ENCODE assay signal across 21 cellular contexts in the genomic region with DNA sequence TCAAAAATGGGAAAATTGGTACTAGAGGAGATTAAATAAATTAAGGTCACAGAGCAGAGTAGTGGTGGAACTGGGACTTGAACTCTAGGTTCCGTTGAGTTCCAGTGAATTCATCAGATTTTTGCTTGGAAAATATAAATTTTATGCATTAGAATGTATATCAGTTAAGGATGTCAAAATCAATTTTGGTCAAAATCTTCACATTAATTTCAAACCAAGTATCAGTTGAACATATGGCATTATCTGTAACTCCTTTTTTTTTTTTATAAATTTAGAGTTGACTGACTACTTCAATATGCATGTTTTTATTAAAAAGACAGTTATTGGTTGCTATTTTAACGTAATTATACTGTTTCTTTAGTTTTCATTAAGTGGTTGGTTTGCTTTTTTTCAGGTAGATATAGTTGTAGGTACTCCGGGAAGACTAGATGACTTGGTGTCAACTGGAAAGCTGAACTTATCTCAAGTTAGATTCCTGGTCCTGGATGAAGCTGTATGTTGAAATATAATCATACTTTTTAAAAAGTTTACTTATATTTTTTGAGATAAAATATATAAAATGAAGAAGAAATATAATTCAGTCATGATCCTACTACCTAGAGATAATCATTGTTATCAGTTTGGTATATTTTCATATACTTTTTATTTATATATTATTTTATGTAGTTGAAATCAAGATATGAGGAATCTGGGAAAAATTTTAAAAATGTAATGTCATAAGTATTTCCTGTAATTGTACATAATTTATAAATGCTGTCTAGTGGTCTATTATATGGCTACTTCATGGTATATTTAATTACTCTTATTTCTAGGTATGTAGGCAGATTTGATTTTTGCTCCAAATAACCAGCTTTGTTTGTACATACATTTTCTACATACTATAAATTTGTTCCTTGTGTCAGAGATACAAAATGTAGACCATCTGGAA. TPM values are rescaled to one million over a fixed set of nuclear protein-coding genes. Genes with fewer than 3 reads are reported as not detected.
DNase-seq lines count a peak whose midpoint lies in the region; ATAC-seq, FAIRE-seq and TF ChIP-seq lines count a peak whose summit lies in the region.
"Had no signal": no experiment of that assay in that cellular context is flagged by ENCODE, and none has a peak within 500 bp of the region (broad histone marks: within the 10 kb centered on the region; RNA-seq: fewer than 3 reads in every experiment).

No MANE protein-coding gene starts in this region.

- H3K27ac ChIP-seq in pancreas (no peak overlapping the region), thyroid gland (no peak overlapping the region)
- H3K27ac ChIP-seq: GM23248 had no signal

- ATAC-seq in pancreas, result no peak
- ATAC-seq: GM12878 had no signal

- H3K4me1 Mint-ChIP-seq in HFFc6 (ENCODE audit: low read depth), result peaks cover 6% of the 10 kb centered on the region; the same call in 1 of the 2 replicates

- TF ChIP-seq CTCF in pancreas (IDR thresholded peaks at IDR 0.05), result no peak
- TF ChIP-seq CTCF in thyroid gland (IDR thresholded peaks at IDR 0.05), result no peak
- no peak for TF ChIP-seq CTCF in HFFc6 (IDR thresholded peaks at IDR 0.05)

- H3K27me3 Mint-ChIP-seq in HFFc6 (ENCODE audit: insufficient read depth), result peaks cover 3% of the 10 kb centered on the region; the same call in 1 of the 2 replicates
- H3K27me3 Mint-ChIP-seq: CD4-positive, alpha-beta memory T cell had no signal

- H3K27me3 ChIP-seq in pancreas (no peaks in the 10 kb centered on the region), thyroid gland (no peaks in the 10 kb centered on the region)

- intact Hi-C loops in pancreas (cut with DNase I), result no loop called here
- intact Hi-C loops in thyroid gland (cut with DNase I), result no loop called here

- H3K36me3 ChIP-seq in pancreas, result peaks cover 0 to 28% (median 14%) of the 10 kb centered on the region in 3 donors
- H3K36me3 ChIP-seq in thyroid gland, result peaks cover 30 to 38% of the 10 kb centered on the region in 2 donors

- H3K9me3 Mint-ChIP-seq in HFFc6, result no peaks in the 10 kb centered on the region
- H3K9me3 Mint-ChIP-seq: CD4-positive, alpha-beta memory T cell had no signal

- TF ChIP-seq POLR2A in thyroid gland (IDR thresholded peaks at IDR 0.05), result no peak

- no peaks in the 10 kb centered on the region for H3K9me3 ChIP-seq in pancreas
- H3K9me3 ChIP-seq in thyroid gland, result no peaks in the 10 kb centered on the region

- H3K4me3 Mint-ChIP-seq in HFFc6, result no peak overlapping the region
- H3K4me3 Mint-ChIP-seq: CD4-positive, alpha-beta memory T cell had no signal

- WGBS in pancreas, 2 donors, result 93 to 94% methylated on average over 3 of the region's 3 CpGs
- 97 to 98% methylated on average over 3 of the region's 3 CpGs for WGBS in thyroid gland, 2 donors

- H3K36me3 Mint-ChIP-seq in HFFc6 (ENCODE audit: low read depth), result peaks cover 18% of the 10 kb centered on the region

- peaks cover 0 to 6% (median 0%) of the 10 kb centered on the region in 3 donors for H3K4me1 ChIP-seq in pancreas
- no peaks in the 10 kb centered on the region for H3K4me1 ChIP-seq in thyroid gland

- FAIRE-seq in G401.6 (lab: Jason Lieb, UNC), result peak; percentile 67
- FAIRE-seq in TTC549 (lab: Jason Lieb, UNC), result peak; percentile 90
- peak; percentile 95 for FAIRE-seq in frontal cortex (lab: Jason Lieb, UNC)
- FAIRE-seq in pancreas (lab: Jason Lieb, UNC), result peak; percentile 84
- FAIRE-seq: GM12878, GM19239, H1 had no signal

- no peak overlapping the region for H3K27ac Mint-ChIP-seq in HFFc6
- H3K27ac Mint-ChIP-seq: CD4-positive, alpha-beta memory T cell had no signal

- H3K4me3 ChIP-seq in pancreas, result no peak overlapping the region
- no peak overlapping the region for H3K4me3 ChIP-seq in thyroid gland (replicated peaks in 1 of 3)
- H3K4me3 ChIP-seq: GM12878, GM23248 had no signal

- no peak for DNase-seq in frontal cortex (ENCODE audit: low spot score in 2 of 2)
- no peak for DNase-seq in pancreas
- no peak for DNase-seq in thyroid gland
- no peak for DNase-seq in HFFc6
- DNase-seq in T-helper 9 cell, result no peak
- DNase-seq in mucosa of gallbladder (ENCODE audit: low spot score), result no peak
- DNase-seq: 8988T; C1 segment of cervical spinal cord; Calu3; CD4-positive, alpha-beta memory T cell; COR-L47; DND-41; GDM1; GM23248; H7; HCEC 1CT had no signal

RNA-seq across cellular contexts. Expression of gene DDX1, which starts 25.4 kb away (rescaled TPM):
- total RNA-seq in frontal cortex, result 114 TPM
- 10 to 100 TPM; 31.8 to 55.1 (median 43.1) TPM for total RNA-seq in pancreas
- polyA plus RNA-seq in pancreas, result 10 to 100 TPM; 25.5 to 52.6 TPM
- 10 to 100 TPM; 63.0 to 85.6 (median 75.2) TPM for total RNA-seq in thyroid gland
- total RNA-seq in HFFc6 (2021; fragmentation: NEBNext Ultra II Directional; extraction: Animal tissue kit (Norgen Biotek cat#: 25700)), result 100 to 1,000 TPM; 111 to 123 (median 113) TPM
- 69.1 TPM for total RNA-seq in mucosa of gallbladder

RNA-seq across cellular contexts. Expression of gene NBAS, which starts 56.0 kb away (rescaled TPM):
- total RNA-seq in frontal cortex (173 TPM), pancreas (10 to 100 TPM; 26.6 to 36.7 (median 31.1) TPM), thyroid gland (10 to 100 TPM; 50.4 to 71.5 (median 54.7) TPM), mucosa of gallbladder (52.7 TPM)
- polyA plus RNA-seq in pancreas, result 10 to 100 TPM; 29.1 to 33.2 TPM
- total RNA-seq in HFFc6 (2021; fragmentation: NEBNext Ultra II Directional; extraction: Animal tissue kit (Norgen Biotek cat#: 25700)), result 10 to 100 TPM; 43.5 to 54.0 (median 52.2) TPM
